In the genomic region with DNA sequence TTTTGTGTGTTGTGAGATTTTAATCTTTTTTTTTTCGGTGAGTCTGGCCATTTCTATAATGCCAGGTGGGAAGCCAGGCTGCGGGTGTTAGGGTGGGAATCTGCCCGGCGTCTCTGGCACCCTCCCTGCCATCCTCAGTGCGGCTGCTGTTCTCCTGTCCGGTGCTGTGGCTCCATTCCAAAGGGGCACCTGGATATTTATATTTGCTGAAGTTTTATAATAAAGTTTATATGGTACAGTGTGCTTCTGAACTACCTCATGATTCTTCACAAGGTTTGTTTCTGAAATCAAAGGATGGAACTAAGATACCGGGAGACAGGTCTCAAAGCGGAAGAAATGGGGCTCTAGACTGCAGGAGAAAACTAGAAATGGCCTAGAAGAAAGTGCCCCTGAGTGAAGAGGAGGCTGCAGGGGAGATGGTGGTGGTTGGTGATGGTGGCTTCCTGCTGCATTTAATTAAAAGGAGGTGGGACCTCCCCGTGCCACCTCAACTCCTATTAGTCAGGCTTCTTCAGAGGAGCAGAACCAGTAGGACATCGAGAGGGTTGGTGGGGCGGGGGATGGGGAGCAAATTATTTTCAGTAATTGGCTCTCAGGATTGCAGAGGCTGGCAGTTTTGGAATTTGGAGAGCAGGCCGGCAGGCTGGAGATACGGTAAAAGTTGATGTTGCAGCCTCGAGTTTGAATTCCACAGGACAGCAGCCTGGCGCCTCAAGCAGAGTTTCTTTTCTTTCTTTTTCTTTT, we compare ENCODE assay signal across 27 cellular contexts.
"Had no signal": no experiment of that assay in that cellular context is flagged by ENCODE, and none has a peak within 500 bp of the region (broad histone marks: within the 10 kb centered on the region; RNA-seq: fewer than 3 reads in every experiment).

No MANE protein-coding gene starts in this region.

- H3K4me1 ChIP-seq: SJCRH30 had no signal

- H3K9me3 ChIP-seq: SJCRH30 had no signal

- H3K4me1 Mint-ChIP-seq: activated CD4-positive, alpha-beta memory T cell treated with anti-CD3 and anti-CD28 coated beads, Interleukin-2, amount 10 ng/mL, durations not matched to agents 7 days and 5 days; activated CD8-positive, alpha-beta memory T cell treated with anti-CD3 and anti-CD28 coated beads, Interleukin-2, amount 10 ng/mL, durations not matched to agents 7 days and 5 days; activated naive CD4-positive, alpha-beta T cell treated with anti-CD3 and anti-CD28 coated beads, Interleukin-2, amount 10 ng/mL, durations not matched to agents 7 days and 5 days; activated naive CD8-positive, alpha-beta T cell treated with anti-CD3 and anti-CD28 coated beads, Interleukin-2, amount 50 U/mL, for 24 hours had no signal

- ATAC-seq: activated CD8-positive, alpha-beta memory T cell treated with anti-CD3 and anti-CD28 coated beads, Interleukin-2, amount 10 ng/mL, durations not matched to agents 7 days and 5 days; activated naive CD8-positive, alpha-beta T cell treated with anti-CD3 and anti-CD28 coated beads, Interleukin-2, amount 50 U/mL, for 24 hours; Panc1 had no signal

- H3K27ac ChIP-seq: KMS-11, SK-N-MC had no signal

- H3K27me3 Mint-ChIP-seq: activated CD4-positive, alpha-beta memory T cell treated with anti-CD3 and anti-CD28 coated beads, Interleukin-2, amount 10 ng/mL, durations not matched to agents 7 days and 5 days; activated CD8-positive, alpha-beta memory T cell treated with anti-CD3 and anti-CD28 coated beads, Interleukin-2, amount 10 ng/mL, durations not matched to agents 7 days and 5 days; activated naive CD4-positive, alpha-beta T cell treated with anti-CD3 and anti-CD28 coated beads, Interleukin-2, amount 10 ng/mL, durations not matched to agents 7 days and 5 days; activated naive CD8-positive, alpha-beta T cell; activated naive CD8-positive, alpha-beta T cell treated with anti-CD3 and anti-CD28 coated beads, Interleukin-2, amount 50 U/mL, for 24 hours had no signal

- DNase-seq: activated CD4-positive, alpha-beta memory T cell treated with anti-CD3 and anti-CD28 coated beads, Interleukin-2, amount 10 ng/mL, durations not matched to agents 7 days and 5 days; activated CD4-positive, alpha-beta T cell treated with anti-CD3 and anti-CD28 coated beads for 1 hour; activated CD4-positive, alpha-beta T cell treated with anti-CD3 and anti-CD28 coated beads for 48 hours; activated CD4-positive, CD25-positive, alpha-beta regulatory T cell; activated CD8-positive, alpha-beta memory T cell treated with anti-CD3 and anti-CD28 coated beads for 24 hours; activated CD8-positive, alpha-beta memory T cell treated with anti-CD3 and anti-CD28 coated beads, Interleukin-2, amount 10 ng/mL, durations not matched to agents 7 days and 5 days; activated CD8-positive, alpha-beta memory T cell treated with anti-CD3 and anti-CD28 coated beads, Interleukin-2, amount 50 U/mL, for 48 hours; activated effector memory CD4-positive, alpha-beta T cell treated with Interleukin-2 at 50 U/mL for 16 hours; activated naive CD4-positive, alpha-beta T cell treated with anti-CD3 and anti-CD28 coated beads, Interleukin-2, amount 10 ng/mL, durations not matched to agents 7 days and 5 days; activated naive CD8-positive, alpha-beta T cell treated with anti-CD3 and anti-CD28 coated beads, Interleukin-2, amount 50 U/mL, for 24 hours; activated T-cell treated with anti-CD3 and anti-CD28 coated beads, Interleukin-2, amount 50 U/mL, for 48 hours; anterior cingulate cortex; central memory CD4-positive, alpha-beta T cell; NCI-H1105; NCI-H1417 treated with DMSO at 0.1 percent for 48 hours; NCI-H1930; NCI-H2081 treated with DMSO at 0.1 percent for 48 hours; NCI-H226; NCI-H524 treated with DMSO at 0.1 percent for 48 hours; SHP77; SJCRH30; T1000 had no signal

- H3K36me3 Mint-ChIP-seq: activated CD8-positive, alpha-beta memory T cell treated with anti-CD3 and anti-CD28 coated beads, Interleukin-2, amount 10 ng/mL, durations not matched to agents 7 days and 5 days; activated naive CD4-positive, alpha-beta T cell treated with anti-CD3 and anti-CD28 coated beads, Interleukin-2, amount 10 ng/mL, durations not matched to agents 7 days and 5 days; brain had no signal

- H3K27me3 ChIP-seq: SJCRH30 had no signal

- H3K4me3 Mint-ChIP-seq: activated CD4-positive, alpha-beta memory T cell treated with anti-CD3 and anti-CD28 coated beads, Interleukin-2, amount 10 ng/mL, durations not matched to agents 7 days and 5 days; activated CD8-positive, alpha-beta memory T cell treated with anti-CD3 and anti-CD28 coated beads, Interleukin-2, amount 10 ng/mL, durations not matched to agents 7 days and 5 days; activated naive CD4-positive, alpha-beta T cell treated with anti-CD3 and anti-CD28 coated beads, Interleukin-2, amount 10 ng/mL, durations not matched to agents 7 days and 5 days; activated naive CD8-positive, alpha-beta T cell; activated naive CD8-positive, alpha-beta T cell treated with anti-CD3 and anti-CD28 coated beads, Interleukin-2, amount 50 U/mL, for 24 hours; brain had no signal

- H3K27ac Mint-ChIP-seq: activated CD4-positive, alpha-beta memory T cell treated with anti-CD3 and anti-CD28 coated beads, Interleukin-2, amount 10 ng/mL, durations not matched to agents 7 days and 5 days; activated CD8-positive, alpha-beta memory T cell treated with anti-CD3 and anti-CD28 coated beads, Interleukin-2, amount 10 ng/mL, durations not matched to agents 7 days and 5 days; activated naive CD4-positive, alpha-beta T cell treated with anti-CD3 and anti-CD28 coated beads, Interleukin-2, amount 10 ng/mL, durations not matched to agents 7 days and 5 days; activated naive CD8-positive, alpha-beta T cell; activated naive CD8-positive, alpha-beta T cell treated with anti-CD3 and anti-CD28 coated beads, Interleukin-2, amount 50 U/mL, for 24 hours; brain had no signal

- H3K4me2 ChIP-seq: KMS-11 had no signal

- H3K36me3 ChIP-seq: SJCRH30 had no signal

- H3K4me3 ChIP-seq: SJCRH30, SK-N-MC had no signal

- H3K9ac ChIP-seq: KMS-11 had no signal
